Comparison of ENCODE assay signal across 7 cellular contexts in genomic region chr3:158737410-158737809, GRCh38. TPM values are rescaled to one million over a fixed set of nuclear protein-coding genes. Genes with fewer than 3 reads are reported as not detected.
"Had no signal": no experiment of that assay in that cellular context is flagged by ENCODE, and none has a peak within 500 bp of the region (broad histone marks: within the 10 kb centered on the region; RNA-seq: fewer than 3 reads in every experiment).

No MANE protein-coding gene starts in this region.

- H3K36me3 Mint-ChIP-seq: IgD-negative memory B cell had no signal

- H3K27me3 Mint-ChIP-seq: IgD-negative memory B cell had no signal

- ATAC-seq: HepG2, K562 had no signal

- H3K27ac Mint-ChIP-seq: IgD-negative memory B cell had no signal

- H3K4me3 ChIP-seq: K562 had no signal

- DNase-seq: KBM-7, KG1 had no signal

- H3K27ac ChIP-seq: HL-60 had no signal

- H3K4me3 Mint-ChIP-seq: IgD-negative memory B cell had no signal

RNA-seq across cellular contexts. Expression of gene RARRES1, which starts 5.2 kb away (rescaled TPM):
- total RNA-seq: HepG2, HT1080, K562 had no signal
- polyA plus RNA-seq: HepG2, K562 had no signal
